ENCODE assay signal across 2 cellular contexts in genomic region chr1:180769889-180770288, GRCh38.
A peak's percentile ranks its signal among the peaks of the same experiment; 100 is the strongest.
TF ChIP-seq lines count a peak whose summit lies in the region.

No MANE protein-coding gene starts in this region.

TF ChIP-seq in A549, 52 proteins besides CTCF, POLR2A, EP300 and RAD21 (continued from another document):
- no peak for TF ChIP-seq MAX (IDR thresholded peaks at IDR 0.05)

TF ChIP-seq in K562, 482 proteins besides CTCF, POLR2A, EP300 and RAD21 (continued from another document):
- no peak for TF ChIP-seq GTF2B (IDR thresholded peaks at IDR 0.05; ENCODE audit: extremely low read depth, insufficient read length)
- peak; percentile 88 for TF ChIP-seq MAFG (tag; conservative IDR thresholded peaks at IDR 0.05)
- no peak for TF ChIP-seq KDM2B (CRISPR knock-in tag; IDR thresholded peaks at IDR 0.05)
- no peak for TF ChIP-seq TSHZ1 (CRISPR knock-in tag; IDR thresholded peaks at IDR 0.05)
- TF ChIP-seq MTA1 (IDR thresholded peaks at IDR 0.05; ENCODE audit: borderline replicate concordance), result no peak
- peak; percentile 89 for TF ChIP-seq MAFF (IDR thresholded peaks at IDR 0.05; ENCODE audit: low read length)
- TF ChIP-seq MBD1 (CRISPR knock-in tag; IDR thresholded peaks at IDR 0.05), result no peak
- peak; percentile 89 for TF ChIP-seq MAFK (IDR thresholded peaks at IDR 0.05; ENCODE audit: low read length)
- TF ChIP-seq ZNF551 (CRISPR knock-in tag; IDR thresholded peaks at IDR 0.05), result no peak
- TF ChIP-seq C11orf30 (IDR thresholded peaks at IDR 0.05; ENCODE audit: low read depth), result peak; percentile 93
- no peak for TF ChIP-seq PREB (CRISPR knock-in tag; IDR thresholded peaks at IDR 0.05)
- no peak for TF ChIP-seq NFXL1 (CRISPR knock-in tag; IDR thresholded peaks at IDR 0.05)
- TF ChIP-seq GATA2 (CRISPR knock-in tag; IDR thresholded peaks at IDR 0.05), result no peak
- peak; percentile 97 for TF ChIP-seq ZNF316 (IDR thresholded peaks at IDR 0.05)
- TF ChIP-seq BRD4 (IDR thresholded peaks at IDR 0.05), result no peak
- TF ChIP-seq POU5F1 (IDR thresholded peaks at IDR 0.05; ENCODE audit: borderline replicate concordance, low read depth, low read length, partially characterized antibody), result no peak
- TF ChIP-seq PURB (CRISPR knock-in tag; IDR thresholded peaks at IDR 0.05; ENCODE audit: low read depth), result no peak
- no peak for TF ChIP-seq TEAD4 (IDR thresholded peaks at IDR 0.05; ENCODE audit: low read length)
- TF ChIP-seq TEAD4 (CRISPR knock-in tag; IDR thresholded peaks at IDR 0.05; ENCODE audit: borderline replicate concordance), result no peak
- TF ChIP-seq RBM22 (IDR thresholded peaks at IDR 0.05; ENCODE audit: low read depth, low read length, poor library complexity, severe bottlenecking), result no peak
